In the genomic region with DNA sequence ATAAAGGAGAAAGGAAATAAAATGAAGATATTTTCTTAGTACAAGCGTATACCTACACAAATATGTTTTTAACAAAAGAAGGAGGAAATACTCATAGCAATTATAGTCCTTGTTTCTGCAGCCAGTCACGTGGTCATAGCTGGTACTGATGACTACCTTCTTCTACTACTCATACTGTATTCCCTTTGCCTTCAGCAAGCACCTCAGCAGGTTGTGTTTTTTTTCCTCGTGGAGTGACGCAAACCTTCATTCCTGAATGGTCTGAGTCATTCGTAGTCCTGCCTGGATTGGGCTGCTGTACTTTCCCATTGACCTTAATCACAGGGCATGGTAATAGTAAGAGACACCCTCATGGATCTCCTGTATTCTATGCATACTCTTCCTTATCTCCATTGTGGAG, we compare ENCODE assay signal across 19 cellular contexts. TPM values are rescaled to one million over a fixed set of nuclear protein-coding genes. Genes with fewer than 3 reads are reported as not detected.
DNase-seq lines count a peak whose midpoint lies in the region; ATAC-seq, FAIRE-seq and TF ChIP-seq lines count a peak whose summit lies in the region.
"Had no signal": no experiment of that assay in that cellular context is flagged by ENCODE, and none has a peak within 500 bp of the region (broad histone marks: within the 10 kb centered on the region; RNA-seq: fewer than 3 reads in every experiment).

No MANE protein-coding gene starts in this region.

- POLR2A ChIA-PET in HEK293 (lab: Yijun Ruan, JAX) (no interaction called here), RWPE1 (lab: Yijun Ruan, JAX; ENCODE audit: low non-redundant PET) (no interaction called here)

- no peak overlapping the region for H3K18ac ChIP-seq in trophoblast cell (ENCODE audit: low read length)

- no peak overlapping the region for H3K27ac ChIP-seq in HEK293 (ENCODE audit: extremely low read depth, low read depth, low read length)
- no peak overlapping the region for H3K27ac ChIP-seq in RWPE1
- H3K27ac ChIP-seq in epithelial cell of prostate, result peak overlapping the region; percentile 27
- H3K27ac ChIP-seq in trophoblast cell (ENCODE audit: low read depth, low read length), result no peak overlapping the region
- H3K27ac ChIP-seq: SK-N-MC, testis had no signal

- no peak overlapping the region for H2AFZ ChIP-seq in trophoblast cell (ENCODE audit: insufficient read depth, low read length, poor library complexity)

- ATAC-seq in HG03460 (IDR thresholded peaks at IDR 0.05; ENCODE audit: unreplicated experiment), result no peak
- ATAC-seq: activated CD4-positive, alpha-beta T cell treated with anti-CD3 and anti-CD28 coated beads for 36 hours; activated naive CD8-positive, alpha-beta T cell treated with anti-CD3 and anti-CD28 coated beads, Interleukin-2, amount 50 U/mL, for 24 hours; left colon had no signal

- H2BK5ac ChIP-seq in trophoblast cell (ENCODE audit: low read depth, low read length, poor library complexity), result no peak overlapping the region

- H3K9ac ChIP-seq in trophoblast cell (ENCODE audit: low read length), result no peak overlapping the region

- no peaks in the 10 kb centered on the region for H3K4me1 ChIP-seq in HEK293 (ENCODE audit: control insufficient read depth, insufficient read depth, low read length)
- H3K4me1 ChIP-seq in trophoblast cell (ENCODE audit: control insufficient read depth in 1 of 2, insufficient read depth in 2 of 2, low read length in 2 of 2), result no peaks in the 10 kb centered on the region
- H3K4me1 ChIP-seq: testis had no signal

- no peaks in the 10 kb centered on the region for H3K27me3 ChIP-seq in trophoblast cell (ENCODE audit: insufficient read depth, low read length)
- H3K27me3 ChIP-seq: testis had no signal

- CTCF ChIA-PET in HEK293 (lab: Yijun Ruan, JAX) (no interaction called here), RWPE1 (lab: Yijun Ruan, JAX) (no interaction called here)

- H3K4me3 ChIP-seq in HEK293 (ENCODE audit: low read depth, low read length) (no peak overlapping the region), trophoblast cell (ENCODE audit: low read depth, low read length) (no peak overlapping the region)
- H3K4me3 ChIP-seq: SK-N-MC, testis had no signal

- no peak overlapping the region for H3K4me2 ChIP-seq in trophoblast cell (ENCODE audit: low read length)

- no CpG with 5 or more reads among the region's 5 CpGs for WGBS in trophoblast cell (ENCODE audit: extremely low coverage, insufficient coverage, insufficient read length)

- H2BK120ac ChIP-seq in trophoblast cell (ENCODE audit: insufficient read depth, low read length, poor library complexity), result no peak overlapping the region

- H2BK12ac ChIP-seq in trophoblast cell (ENCODE audit: low read length), result no peak overlapping the region

- FAIRE-seq in HTR-8/SVneo (lab: Jason Lieb, UNC), result no peak
- FAIRE-seq: GM12892 had no signal

- H4K8ac ChIP-seq in trophoblast cell (ENCODE audit: low read depth, low read length), result no peak overlapping the region

- H4K12ac ChIP-seq in trophoblast cell (ENCODE audit: low read depth, low read length), result no peak overlapping the region

- no peak for TF ChIP-seq CTCF in HEK293 (tag by site-specific recombination; IDR thresholded peaks at IDR 0.05)
- no peak for TF ChIP-seq CTCF in RWPE1 (conservative IDR thresholded peaks at IDR 0.05; ENCODE audit: low read depth)
- no peak for TF ChIP-seq CTCF in GM10266 (IDR thresholded peaks at IDR 0.05; ENCODE audit: control insufficient read depth, insufficient read depth, low read depth, missing control alignments)

- H3K36me3 ChIP-seq in HEK293 (ENCODE audit: control insufficient read depth in 2 of 2, insufficient read depth in 1 of 2, low read length in 2 of 2) (no peaks in the 10 kb centered on the region), trophoblast cell (ENCODE audit: control insufficient read depth in 1 of 2, insufficient read depth in 2 of 2, low read length in 2 of 2) (no peaks in the 10 kb centered on the region)

- H3K4ac ChIP-seq in trophoblast cell (ENCODE audit: low read depth, low read length), result no peak overlapping the region

- H3K9me3 ChIP-seq in HEK293 (ENCODE audit: control insufficient read depth, insufficient read depth, low read depth, low read length) (no peaks in the 10 kb centered on the region), trophoblast cell (ENCODE audit: insufficient read depth, low read depth, low read length) (no peaks in the 10 kb centered on the region)
- H3K9me3 ChIP-seq: testis had no signal

- no peaks in the 10 kb centered on the region for H3K79me2 ChIP-seq in trophoblast cell (ENCODE audit: control insufficient read depth, insufficient read depth, low read length, poor library complexity)

- DNase-seq in RWPE1 (ENCODE audit: low spot score), result peak; percentile 30
- DNase-seq in epithelial cell of prostate (ENCODE audit: low read depth, low spot score), result peak; percentile 84
- peak; percentile 57 to 78 for DNase-seq in trophoblast cell
- DNase-seq in GM10266 (ENCODE audit: extremely low spot score), result no peak
- DNase-seq in HTR-8/SVneo (ENCODE audit: insufficient read length, low spot score), result no peak
- DNase-seq: activated CD4-positive, alpha-beta T cell treated with anti-CD3 and anti-CD28 coated beads for 36 hours; activated naive CD8-positive, alpha-beta T cell treated with anti-CD3 and anti-CD28 coated beads, Interleukin-2, amount 50 U/mL, for 24 hours; cerebellar nuclear complex; KG1; left colon; midbrain; NCI-H1417 treated with DMSO at 0.1 percent for 48 hours; NCI-H2171; T-helper 9 cell; testis had no signal

- no peak overlapping the region for H3K23ac ChIP-seq in trophoblast cell (ENCODE audit: low read length)

- H4K91ac ChIP-seq in trophoblast cell (ENCODE audit: low read depth, low read length), result no peak overlapping the region

- H3K79me1 ChIP-seq in trophoblast cell (ENCODE audit: low read length), result no peaks in the 10 kb centered on the region

- no peak overlapping the region for H2AK5ac ChIP-seq in trophoblast cell (ENCODE audit: low read length)

- H3K14ac ChIP-seq in trophoblast cell (ENCODE audit: low read length), result no peak overlapping the region

TF ChIP-seq in HEK293, 187 proteins besides CTCF, POLR2A, EP300 and RAD21:
- TF ChIP-seq, protein P1, sequence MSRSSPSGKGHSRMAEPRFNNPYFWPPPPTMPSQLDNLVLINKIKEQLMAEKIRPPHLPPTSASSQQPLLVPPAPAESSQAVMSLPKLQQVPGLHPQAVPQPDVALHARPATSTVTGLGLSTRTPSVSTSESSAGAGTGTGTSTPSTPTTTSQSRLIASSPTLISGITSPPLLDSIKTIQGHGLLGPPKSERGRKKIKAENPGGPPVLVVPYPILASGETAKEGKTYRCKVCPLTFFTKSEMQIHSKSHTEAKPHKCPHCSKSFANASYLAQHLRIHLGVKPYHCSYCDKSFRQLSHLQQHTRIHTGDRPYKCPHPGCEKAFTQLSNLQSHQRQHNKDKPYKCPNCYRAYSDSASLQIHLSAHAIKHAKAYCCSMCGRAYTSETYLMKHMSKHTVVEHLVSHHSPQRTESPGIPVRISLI (tag by site-specific recombination; IDR thresholded peaks at IDR 0.05), result peak; percentile 78; the same call in 1 of the 2 replicates
- no peak for TF ChIP-seq ZNF175 (tag by site-specific recombination; IDR thresholded peaks at IDR 0.05)

RNA-seq across cellular contexts. Expression of gene SLC16A7, which starts 25.7 kb away (rescaled TPM):
- 0.37 and 0.57 TPM in 2 replicates for polyA plus RNA-seq in trophoblast cell (2013)

Comparison
In these comparisons a context has a peak if more than half of its experiments do, and no peak if none do; other contexts are left out.
1. DNase-seq: peak in RWPE1 (single experiment), epithelial cell of prostate (single experiment) and trophoblast cell (2 of 2); none in GM10266 (single experiment) and HTR-8/SVneo (single experiment).